23 cellular contexts compared by ENCODE assay signal in genomic region chr1:91790296-91790851, GRCh38.
DNase-seq lines count a peak whose midpoint lies in the region; ATAC-seq, FAIRE-seq and TF ChIP-seq lines count a peak whose summit lies in the region.
"Had no signal": no experiment of that assay in that cellular context is flagged by ENCODE, and none has a peak within 500 bp of the region (broad histone marks: within the 10 kb centered on the region; RNA-seq: fewer than 3 reads in every experiment).

No MANE protein-coding gene starts in this region.

- peaks cover 32% of the 10 kb centered on the region for H3K4me1 Mint-ChIP-seq in stimulated activated naive CD8-positive, alpha-beta T cell treated with anti-CD3 and anti-CD28 coated beads, Interleukin-15, amount 100 ng/mL, for 72 hours

- no peak for ATAC-seq in stimulated activated naive CD8-positive, alpha-beta T cell treated with anti-CD3 and anti-CD28 coated beads, Interleukin-15, amount 100 ng/mL, for 72 hours
- ATAC-seq in HG03565 (IDR thresholded peaks at IDR 0.05; ENCODE audit: unreplicated experiment) (no peak), pancreas (no peak)
- ATAC-seq: esophagus mucosa, left lung, mucosa of descending colon, right cardiac atrium had no signal

- TF ChIP-seq CTCF in fibroblast of villous mesenchyme (IDR thresholded peaks at IDR 0.05; ENCODE audit: insufficient read depth, low read depth, low read length): no peak
- no peak for TF ChIP-seq CTCF in spleen (IDR thresholded peaks at IDR 0.05 in 8 of 11, conservative IDR thresholded peaks at IDR 0.05 in 3 of 11)
- no peak for TF ChIP-seq CTCF in pancreas (IDR thresholded peaks at IDR 0.05)

- H3K36me3 ChIP-seq in spleen (no peaks in the 10 kb centered on the region), pancreas (no peaks in the 10 kb centered on the region)
- H3K36me3 ChIP-seq: left lung had no signal

- H3K4me3 Mint-ChIP-seq in stimulated activated naive CD8-positive, alpha-beta T cell treated with anti-CD3 and anti-CD28 coated beads, Interleukin-15, amount 100 ng/mL, for 72 hours: no peak overlapping the region
- H3K4me3 Mint-ChIP-seq: stimulated activated naive CD8-positive, alpha-beta T cell treated with anti-CD3 and anti-CD28 coated beads, Interleukin-15, Interleukin-2, amounts not matched to agents 100 ng/mL and 50 ng/mL, for 24 hours had no signal

- peak; percentile 32 for DNase-seq in Jurkat, Clone E6-1 (ENCODE audit: low read depth, low spot score)
- DNase-seq in NCI-H748 (lab: John Stamatoyannopoulos, UW; ENCODE audit: unreplicated experiment) (peak; percentile 52), fibroblast of villous mesenchyme (ENCODE audit: low read depth) (peak; percentile 76), spleen (no peak), pancreas (no peak), NCI-H2196 treated with DMSO at 0.1 percent for 48 hours (lab: John Stamatoyannopoulos, UW; ENCODE audit: unreplicated experiment) (no peak)
- DNase-seq in stimulated activated naive CD8-positive, alpha-beta T cell treated with anti-CD3 and anti-CD28 coated beads, Interleukin-15, amount 100 ng/mL, for 72 hours: no peak
- DNase-seq: activated CD4-positive, alpha-beta T cell treated with anti-CD3 and anti-CD28 coated beads, Interleukin-2, amount 50 U/mL, for 1 hour; activated naive CD4-positive, alpha-beta T cell treated with Interleukin-2 at 50 U/mL for 16 hours; amygdala; caudate nucleus; glutamatergic neuron; HFFc6; left lung; mucosa of descending colon; NCI-H187; occipital lobe; right cardiac atrium; Right ventricle myocardium superior had no signal

- H3K4me3 ChIP-seq in Jurkat, Clone E6-1 (ENCODE audit: low read length): no peak overlapping the region
- H3K4me3 ChIP-seq in fibroblast of villous mesenchyme (ENCODE audit: low read depth, low read length) (no peak overlapping the region), spleen (no peak overlapping the region), pancreas (no peak overlapping the region)
- H3K4me3 ChIP-seq: left lung, mucosa of descending colon had no signal

- TF ChIP-seq POLR2A in spleen (IDR thresholded peaks at IDR 0.05): no peak

- H3K9me3 Mint-ChIP-seq in stimulated activated naive CD8-positive, alpha-beta T cell treated with anti-CD3 and anti-CD28 coated beads, Interleukin-15, amount 100 ng/mL, for 72 hours: peaks cover 0 to 4% of the 10 kb centered on the region in 2 donors
- H3K9me3 Mint-ChIP-seq: HFFc6; stimulated activated naive CD8-positive, alpha-beta T cell treated with anti-CD3 and anti-CD28 coated beads, Interleukin-15, Interleukin-2, amounts not matched to agents 100 ng/mL and 50 ng/mL, for 24 hours; type B pancreatic cell had no signal

- H3K27ac Mint-ChIP-seq in stimulated activated naive CD8-positive, alpha-beta T cell treated with anti-CD3 and anti-CD28 coated beads, Interleukin-15, amount 100 ng/mL, for 72 hours: no peak overlapping the region
- H3K27ac Mint-ChIP-seq: HFFc6; stimulated activated naive CD8-positive, alpha-beta T cell treated with anti-CD3 and anti-CD28 coated beads, Interleukin-15, Interleukin-2, amounts not matched to agents 100 ng/mL and 50 ng/mL, for 24 hours; type B pancreatic cell had no signal

- H3K9me3 ChIP-seq in spleen (no peaks in the 10 kb centered on the region), pancreas (no peaks in the 10 kb centered on the region)
- H3K9me3 ChIP-seq: left lung, mucosa of descending colon had no signal

- WGBS in spleen, 5 donors: 77 to 84% (median 78%) methylated on average over 3 of the region's 3 CpGs
- 70 to 77% methylated on average over 3 of the region's 3 CpGs for WGBS in pancreas, 2 donors

- FAIRE-seq in pancreas (lab: Jason Lieb, UNC): no peak

- peak overlapping the region in 7 of 8 donors; percentile 42 to 89 (median 79) for H3K27ac ChIP-seq in spleen
- H3K27ac ChIP-seq in pancreas: no peak overlapping the region

- intact Hi-C loops in spleen (cut with DNase I; ENCODE audit: low total_unique reads) (no loop called here), pancreas (cut with DNase I) (no loop called here)

- no peaks in the 10 kb centered on the region for H3K27me3 Mint-ChIP-seq in stimulated activated naive CD8-positive, alpha-beta T cell treated with anti-CD3 and anti-CD28 coated beads, Interleukin-15, amount 100 ng/mL, for 72 hours
- H3K27me3 Mint-ChIP-seq: stimulated activated naive CD8-positive, alpha-beta T cell treated with anti-CD3 and anti-CD28 coated beads, Interleukin-15, Interleukin-2, amounts not matched to agents 100 ng/mL and 50 ng/mL, for 24 hours; type B pancreatic cell had no signal

- H3K27me3 ChIP-seq in spleen (replicated peaks in 1 of 7) (no peaks in the 10 kb centered on the region), pancreas (no peaks in the 10 kb centered on the region)
- H3K27me3 ChIP-seq: left lung had no signal

- H3K4me1 ChIP-seq in spleen (peaks cover 10 to 78% (median 46%) of the 10 kb centered on the region in 6 donors), pancreas (peaks cover 0 to 14% (median 7%) of the 10 kb centered on the region in 3 donors)

Comparison
In these comparisons a context has a peak if more than half of its experiments do, and no peak if none do; other contexts are left out.
1. DNase-seq: peak in Jurkat, Clone E6-1 (single experiment), NCI-H748 (single experiment) and fibroblast of villous mesenchyme (single experiment); none in spleen (single experiment), stimulated activated naive CD8-positive, alpha-beta T cell treated with anti-CD3 and anti-CD28 coated beads, Interleukin-15, amount 100 ng/mL, for 72 hours (0 of 2), pancreas (0 of 6) and NCI-H2196 treated with DMSO at 0.1 percent for 48 hours (single experiment).
2. H3K27ac ChIP-seq: peak in spleen (7 of 8); none in pancreas (0 of 4).